20 cellular contexts compared by ENCODE assay signal in the genomic region with DNA sequence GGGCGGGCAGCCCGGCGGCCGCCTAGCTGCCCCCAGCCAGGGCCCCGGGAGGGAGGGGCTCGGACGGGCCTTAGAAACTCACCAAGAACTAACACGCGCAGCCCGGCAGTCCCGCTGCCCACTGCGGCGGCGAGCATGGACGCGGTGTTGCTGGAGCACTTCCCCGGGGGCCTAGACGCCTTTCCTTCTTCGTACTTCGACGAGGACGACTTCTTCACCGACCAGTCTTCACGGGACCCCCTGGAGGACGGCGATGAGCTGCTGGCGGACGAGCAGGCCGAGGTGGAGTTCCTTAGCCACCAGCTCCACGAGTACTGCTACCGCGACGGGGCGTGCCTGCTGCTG. TPM values are rescaled to one million over a fixed set of nuclear protein-coding genes. Genes with fewer than 3 reads are reported as not detected.
DNase-seq lines count a peak whose midpoint lies in the region; ATAC-seq and TF ChIP-seq lines count a peak whose summit lies in the region.
"Had no signal": no experiment of that assay in that cellular context is flagged by ENCODE, and none has a peak within 500 bp of the region (broad histone marks: within the 10 kb centered on the region; RNA-seq: fewer than 3 reads in every experiment).

No MANE protein-coding gene starts in this region.

- H3K36me3 ChIP-seq in mammary epithelial cell (ENCODE audit: insufficient read depth, low read length) (no peaks in the 10 kb centered on the region), breast epithelium (no peaks in the 10 kb centered on the region), ovary (no peaks in the 10 kb centered on the region)

- ATAC-seq in stimulated activated naive B cell treated with anti-CD40 and anti-IgM and Interleukin-4, amounts not matched to agents 10 μg/mL and 1 μg/mL and 100 μg/mL, for 72 hours (replicated peaks): no peak
- ATAC-seq in HG03565 (IDR thresholded peaks at IDR 0.05; ENCODE audit: unreplicated experiment) (no peak), GM19351 (IDR thresholded peaks at IDR 0.05; ENCODE audit: unreplicated experiment) (no peak)
- ATAC-seq: effector memory CD8-positive, alpha-beta T cell; Right ventricle myocardium inferior had no signal

- TF ChIP-seq CTCF in mammary epithelial cell (conservative IDR thresholded peaks at IDR 0.05 in 1 of 2, IDR thresholded peaks at IDR 0.05 in 1 of 2; ENCODE audit: extremely low read depth in 1 of 2, insufficient read depth in 1 of 2, low read depth in 1 of 2, low read length in 2 of 2) (no peak), breast epithelium (IDR thresholded peaks at IDR 0.05) (no peak), ovary (IDR thresholded peaks at IDR 0.05) (no peak)

- H3K9me3 Mint-ChIP-seq in stimulated activated naive B cell treated with anti-CD40 and anti-IgM and Interleukin-4, amounts not matched to agents 10 μg/mL and 1 μg/mL and 100 μg/mL, for 72 hours: peaks cover 0 to 1% of the 10 kb centered on the region in 2 donors
- H3K9me3 Mint-ChIP-seq: CD4-positive, alpha-beta T cell; central memory CD8-positive, alpha-beta T cell; effector memory CD8-positive, alpha-beta T cell had no signal

- intact Hi-C loops in mammary epithelial cell (cut with micrococcal nuclease) (no loop called here), breast epithelium (cut with DNase I; ENCODE audit: low total_unique reads) (loop anchor here (1.0 kb wide), 1 partner anchor 34 kb away; no protein-coding TSS in a partner anchor), ovary (cut with DNase I) (no loop called here)

- no peak for TF ChIP-seq EP300 in ovary (IDR thresholded peaks at IDR 0.05)

- H3K4me1 Mint-ChIP-seq in stimulated activated naive B cell treated with anti-CD40 and anti-IgM and Interleukin-4, amounts not matched to agents 10 μg/mL and 1 μg/mL and 100 μg/mL, for 72 hours: peaks cover 1 to 10% of the 10 kb centered on the region in 2 donors
- H3K4me1 Mint-ChIP-seq: central memory CD8-positive, alpha-beta T cell had no signal

- CTCF ChIA-PET in mammary epithelial cell (lab: Charles Lee; ENCODE audit: low non-redundant PET): no interaction called here

- no peaks in the 10 kb centered on the region for H3K79me2 ChIP-seq in mammary epithelial cell (ENCODE audit: insufficient read depth, low read length)

- peak; percentile 18 for DNase-seq in mammary epithelial cell
- DNase-seq in breast epithelium (ENCODE audit: low spot score in 2 of 2): no peak
- DNase-seq in astrocyte of the hippocampus (ENCODE audit: low read depth, low spot score): peak; percentile 15
- peak; percentile 54 for DNase-seq in left kidney (ENCODE audit: low read depth, low spot score)
- no peak for DNase-seq in stimulated activated naive B cell treated with anti-CD40 and anti-IgM and Interleukin-4, amounts not matched to agents 10 μg/mL and 1 μg/mL and 100 μg/mL, for 72 hours
- DNase-seq in ovary: no peak
- DNase-seq: CD4-positive, alpha-beta T cell; effector memory CD8-positive, alpha-beta T cell; hypothalamus; naive B cell; NCI-H2227 treated with DMSO at 0.1 percent for 48 hours; substantia nigra had no signal

- H3K4me3 Mint-ChIP-seq in stimulated activated naive B cell treated with anti-CD40 and anti-IgM and Interleukin-4, amounts not matched to agents 10 μg/mL and 1 μg/mL and 100 μg/mL, for 72 hours: peak overlapping the region in 1 of 2 donors; percentile 32
- H3K4me3 Mint-ChIP-seq: CD4-positive, alpha-beta T cell; central memory CD8-positive, alpha-beta T cell; effector memory CD8-positive, alpha-beta T cell; naive B cell had no signal

- 8% methylated on average over 4 of the region's 34 CpGs for WGBS in mammary epithelial cell (ENCODE audit: low coverage, missing lambda C conversion rate)
- 0 to 4% (median 1%) methylated on average over 21 to 34 of the region's 34 CpGs for WGBS in ovary, 3 donors

- no peaks in the 10 kb centered on the region for H4K20me1 ChIP-seq in mammary epithelial cell (ENCODE audit: insufficient read depth, low read length)

- H3K9me3 ChIP-seq in mammary epithelial cell (replicated peaks; ENCODE audit: insufficient read depth, low read length) (no peaks in the 10 kb centered on the region), breast epithelium (no peaks in the 10 kb centered on the region), ovary (no peaks in the 10 kb centered on the region)

- H3K4me1 ChIP-seq in mammary epithelial cell (ENCODE audit: insufficient read depth, low read length): no peaks in the 10 kb centered on the region
- H3K4me1 ChIP-seq in breast epithelium: no peaks in the 10 kb centered on the region
- H3K4me1 ChIP-seq in ovary (ENCODE audit: insufficient read depth): peaks cover 2% of the 10 kb centered on the region

- peaks cover 0 to 4% of the 10 kb centered on the region in 2 donors for H3K36me3 Mint-ChIP-seq in stimulated activated naive B cell treated with anti-CD40 and anti-IgM and Interleukin-4, amounts not matched to agents 10 μg/mL and 1 μg/mL and 100 μg/mL, for 72 hours

- BruUV-seq in mammary epithelial cell (replicated peaks; lab: Mats Ljungman, UMichigan): no TSS peak

- in situ Hi-C loops in mammary epithelial cell (cut with MboI; ENCODE audit: low sequenced_read_pairs in 2 of 2): no loop called here

- H3K27me3 Mint-ChIP-seq in stimulated activated naive B cell treated with anti-CD40 and anti-IgM and Interleukin-4, amounts not matched to agents 10 μg/mL and 1 μg/mL and 100 μg/mL, for 72 hours: peaks cover 61 to 86% of the 10 kb centered on the region in 2 donors

- H3K9ac ChIP-seq in mammary epithelial cell (ENCODE audit: insufficient read depth, low read length): no peak overlapping the region

- H3K27me3 ChIP-seq in mammary epithelial cell (ENCODE audit: insufficient read depth, low read length): peaks cover 53% of the 10 kb centered on the region
- H3K27me3 ChIP-seq in breast epithelium: peaks cover 0 to 93% of the 10 kb centered on the region in 2 donors
- H3K27me3 ChIP-seq in ovary: no peaks in the 10 kb centered on the region

- H3K27ac Mint-ChIP-seq in stimulated activated naive B cell treated with anti-CD40 and anti-IgM and Interleukin-4, amounts not matched to agents 10 μg/mL and 1 μg/mL and 100 μg/mL, for 72 hours: peak overlapping the region; percentile 83
- H3K27ac Mint-ChIP-seq: CD4-positive, alpha-beta T cell; effector memory CD8-positive, alpha-beta T cell; naive B cell had no signal

- TF ChIP-seq POLR2A in breast epithelium (IDR thresholded peaks at IDR 0.05) (no peak), ovary (IDR thresholded peaks at IDR 0.05) (no peak)

- H3K27ac ChIP-seq in mammary epithelial cell (ENCODE audit: insufficient read depth, low read depth, low read length): no peak overlapping the region
- H3K27ac ChIP-seq in breast epithelium: no peak overlapping the region
- H3K27ac ChIP-seq in ovary: no peak overlapping the region

- dilution Hi-C loops in mammary epithelial cell (cut with HindIII; ENCODE audit: low sequenced_read_pairs): no loop called here

- H2AFZ ChIP-seq in mammary epithelial cell (ENCODE audit: low read depth, low read length): no peak overlapping the region

- H3K4me2 ChIP-seq in mammary epithelial cell (ENCODE audit: insufficient read depth, low read depth, low read length): no peak overlapping the region

- H3K4me3 ChIP-seq in mammary epithelial cell (replicated peaks in 1 of 3; ENCODE audit: insufficient read depth in 1 of 3, low read depth in 2 of 3, low read length in 3 of 3) (no peak overlapping the region), breast epithelium (peak overlapping the region in 1 of 3 donors; percentile 43), ovary (no peak overlapping the region)

RNA-seq across cellular contexts. Expression of gene PTF1A, which starts 0.3 kb away (rescaled TPM):
- total RNA-seq in mammary epithelial cell (not detected), breast epithelium (not detected), ovary (not detected)
- polyA plus RNA-seq in mammary epithelial cell (not detected), ovary (not detected)
- not detected for polyA minus RNA-seq in mammary epithelial cell
- total RNA-seq: CD4-positive, alpha-beta T cell; Daoy; liver; Right ventricle myocardium inferior; T-helper 1 cell treated with Interleukin-12 subunit alpha and Interleukin-12 subunit beta and Interleukin-4 antibody, amounts not matched to agents 30 ng/mL and 1 ng/mL, for 36 hours had no signal
- polyA plus RNA-seq: AG04450, liver had no signal

Comparison
In these comparisons a context has a peak if more than half of its experiments do, and no peak if none do; other contexts are left out.
1. DNase-seq: peak in mammary epithelial cell (single experiment), astrocyte of the hippocampus (single experiment) and left kidney (single experiment); none in breast epithelium (0 of 2), stimulated activated naive B cell treated with anti-CD40 and anti-IgM and Interleukin-4, amounts not matched to agents 10 μg/mL and 1 μg/mL and 100 μg/mL, for 72 hours (single experiment) and ovary (0 of 5).